Comparison of ENCODE assay signal across 8 cellular contexts in the genomic region with DNA sequence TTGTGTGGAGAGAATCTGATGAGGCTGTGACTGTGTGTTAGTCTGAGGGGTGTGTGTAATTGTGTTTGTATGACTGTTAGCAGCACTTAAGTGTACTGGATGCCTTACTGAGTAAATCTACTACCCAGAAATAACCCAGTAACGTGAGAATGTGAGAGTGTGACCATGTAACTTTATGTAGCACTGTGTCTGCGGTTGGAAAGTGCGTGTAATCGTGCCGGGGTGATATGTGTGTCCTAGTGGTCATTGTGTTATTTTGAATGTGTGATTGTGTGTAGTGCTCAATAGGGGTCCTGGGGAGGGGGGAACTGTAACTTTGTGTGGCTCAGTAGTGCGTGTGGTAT. TPM values are rescaled to one million over a fixed set of nuclear protein-coding genes. Genes with fewer than 3 reads are reported as not detected.
DNase-seq lines count a peak whose midpoint lies in the region; ATAC-seq and TF ChIP-seq lines count a peak whose summit lies in the region.

No MANE protein-coding gene starts in this region.

- peaks cover 54% of the 10 kb centered on the region for H3K36me3 Mint-ChIP-seq in CD8-positive, alpha-beta T cell

- intact Hi-C loops in CD8-positive, alpha-beta T cell (cut with DNase I, micrococcal nuclease), result loop anchor here (1.0 to 10.0 kb wide), 16 partner anchors 8 to 1616 kb away; a partner anchor contains a TSS
- intact Hi-C loops in vagina (cut with DNase I), result loop anchor here (10.0 kb wide), 1 partner anchor 156 kb away; a partner anchor contains a TSS

- H3K9me3 Mint-ChIP-seq in CD8-positive, alpha-beta T cell, result peaks cover 8% of the 10 kb centered on the region

- POLR2A ChIA-PET in CD8-positive, alpha-beta T cell (lab: Charles Lee), result no interaction called here

- peak overlapping the region; percentile 71 for H3K4me3 ChIP-seq in CD8-positive, alpha-beta T cell (ENCODE audit: low read depth, low read length)
- H3K4me3 ChIP-seq in MG63 (peak overlapping the region; percentile 94), mononuclear cell (ENCODE audit: low read length) (peak overlapping the region; percentile 86), vagina (peak overlapping the region; percentile 78 to 98)

- CTCF ChIA-PET in CD8-positive, alpha-beta T cell (lab: Charles Lee), result no interaction called here

- H3K9me3 ChIP-seq in CD8-positive, alpha-beta T cell (ENCODE audit: low read length), result no peaks in the 10 kb centered on the region
- peaks cover 33% of the 10 kb centered on the region for H3K9me3 ChIP-seq in MG63
- no peaks in the 10 kb centered on the region for H3K9me3 ChIP-seq in mononuclear cell (ENCODE audit: low read depth, low read length)
- no peaks in the 10 kb centered on the region for H3K9me3 ChIP-seq in vagina

- DNase-seq in CD8-positive, alpha-beta T cell, result peak in 1 of 7 experiments; percentile 12
- DNase-seq in MG63 (peak; percentile 7), vagina (ENCODE audit: extremely low spot score in 2 of 2) (no peak), epidermal melanocyte (ENCODE audit: insufficient read length, low spot score) (no peak)

- H3K4me1 ChIP-seq in CD8-positive, alpha-beta T cell (ENCODE audit: insufficient read depth, low read length), result peaks cover 11% of the 10 kb centered on the region
- peaks cover 11% of the 10 kb centered on the region for H3K4me1 ChIP-seq in mononuclear cell (ENCODE audit: insufficient read depth, low read length)
- H3K4me1 ChIP-seq in vagina, result peaks cover 25% of the 10 kb centered on the region

- H3K4me3 Mint-ChIP-seq in CD8-positive, alpha-beta T cell, result peak overlapping the region; percentile 87

- TF ChIP-seq POLR2A in vagina (IDR thresholded peaks at IDR 0.05), result no peak

- TF ChIP-seq CTCF in CD8-positive, alpha-beta T cell (IDR thresholded peaks at IDR 0.05), result no peak
- no peak for TF ChIP-seq CTCF in vagina (IDR thresholded peaks at IDR 0.05)

- H3K27ac Mint-ChIP-seq in CD8-positive, alpha-beta T cell, result peak overlapping the region; percentile 93

- no peaks in the 10 kb centered on the region for H3K36me3 ChIP-seq in CD8-positive, alpha-beta T cell (ENCODE audit: insufficient read depth, low read length)
- H3K36me3 ChIP-seq in MG63 (peaks cover 37% of the 10 kb centered on the region), vagina (peaks cover 0 to 22% of the 10 kb centered on the region in 2 donors)

- no peak for ATAC-seq in CD8-positive, alpha-beta T cell
- ATAC-seq in GM18858 (IDR thresholded peaks at IDR 0.05; ENCODE audit: unreplicated experiment) (no peak), HG03460 (IDR thresholded peaks at IDR 0.05; ENCODE audit: unreplicated experiment) (no peak)

- H3K4me1 Mint-ChIP-seq in CD8-positive, alpha-beta T cell (ENCODE audit: low read depth), result peaks cover 31% of the 10 kb centered on the region

- H3K27ac ChIP-seq in CD8-positive, alpha-beta T cell (ENCODE audit: low read depth, low read length), result peak overlapping the region; percentile 69
- peak overlapping the region; percentile 98 for H3K27ac ChIP-seq in cingulate gyrus (ENCODE audit: low read depth, low read length)
- peak overlapping the region; percentile 91 for H3K27ac ChIP-seq in vagina

- H3K27me3 ChIP-seq in CD8-positive, alpha-beta T cell (ENCODE audit: insufficient read depth, low read length), result no peaks in the 10 kb centered on the region
- no peaks in the 10 kb centered on the region for H3K27me3 ChIP-seq in MG63
- no peaks in the 10 kb centered on the region for H3K27me3 ChIP-seq in mononuclear cell (ENCODE audit: insufficient read depth, low read length)
- no peaks in the 10 kb centered on the region for H3K27me3 ChIP-seq in vagina

- H3K27me3 Mint-ChIP-seq in CD8-positive, alpha-beta T cell (ENCODE audit: low read depth), result no peaks in the 10 kb centered on the region

RNA-seq across cellular contexts. Expression of a gene that starts 0.6 kb away (rescaled TPM):
- total RNA-seq in CD8-positive, alpha-beta T cell, result 10 to 100 TPM; 17.5 to 18.9 TPM
- total RNA-seq in MG63 (2014; rRNA removed; shearing (Covaris generic); ENCODE audit: low replicate concordance), result 2.1 and 11.7 TPM in 2 replicates
- 10.3 TPM for total RNA-seq in mononuclear cell
- 6.4 TPM for total RNA-seq in vagina

RNA-seq across cellular contexts. Expression of a gene that starts 8.2 kb away (rescaled TPM):
- 1 to 10 TPM; 4.3 to 6.0 TPM for total RNA-seq in CD8-positive, alpha-beta T cell
- total RNA-seq in MG63 (2014; rRNA removed; shearing (Covaris generic); ENCODE audit: low replicate concordance), result 0.49 and 5.1 TPM in 2 replicates
- 4.3 TPM for total RNA-seq in mononuclear cell
- total RNA-seq in vagina, result 8.8 TPM

RNA-seq across cellular contexts. Expression of a gene that starts 46.1 kb away (rescaled TPM):
- 1 to 10 TPM; 5.3 TPM for total RNA-seq in CD8-positive, alpha-beta T cell
- total RNA-seq in MG63 (2014; rRNA removed; shearing (Covaris generic); ENCODE audit: low replicate concordance), result 0.13 and 0.47 TPM in 2 replicates
- 8.2 TPM for total RNA-seq in mononuclear cell
- total RNA-seq in vagina, result 3.4 TPM
